24 cellular contexts compared by ENCODE assay signal in the genomic region with DNA sequence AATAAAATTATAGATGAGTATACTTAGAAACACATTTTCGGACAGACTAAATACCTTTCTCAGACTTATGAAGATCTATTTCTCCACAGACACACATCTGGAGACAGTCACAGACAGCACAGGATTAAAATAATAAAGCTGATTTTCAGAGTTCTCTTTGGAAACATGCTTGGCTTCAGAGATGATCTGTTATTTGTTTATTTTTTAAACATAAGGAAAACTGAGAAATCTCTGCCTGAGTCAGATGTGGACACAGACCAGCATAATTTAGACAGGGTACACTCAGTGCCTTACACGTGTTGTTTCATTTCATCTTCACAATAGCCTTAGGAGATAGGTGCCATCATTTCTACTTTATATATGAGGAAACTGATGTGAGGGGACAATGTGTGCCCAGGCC.
DNase-seq lines count a peak whose midpoint lies in the region; ATAC-seq and TF ChIP-seq lines count a peak whose summit lies in the region.
"Had no signal": no experiment of that assay in that cellular context is flagged by ENCODE, and none has a peak within 500 bp of the region (broad histone marks: within the 10 kb centered on the region; RNA-seq: fewer than 3 reads in every experiment).

No MANE protein-coding gene starts in this region.

- H3K27ac Mint-ChIP-seq in MCF 10A (ENCODE audit: low read depth, unreplicated experiment) (peak overlapping the region; percentile 31), Calu3 (ENCODE audit: unreplicated experiment) (no peak overlapping the region)
- H3K27ac Mint-ChIP-seq: CD8-positive, alpha-beta T cell; HFFc6 had no signal

- ATAC-seq in GM19397 (IDR thresholded peaks at IDR 0.05; ENCODE audit: unreplicated experiment), result no peak
- ATAC-seq: CD8-positive, alpha-beta T cell had no signal

- intact Hi-C loops in MCF 10A (cut with micrococcal nuclease), result no loop called here
- intact Hi-C loops in breast epithelium (cut with DNase I; ENCODE audit: low total_unique reads), result no loop called here
- intact Hi-C loops in PC-9 (cut with micrococcal nuclease; ENCODE audit: unreplicated experiment), result no loop called here
- intact Hi-C loops in lower leg skin (cut with DNase I; ENCODE audit: low total_unique reads), result no loop called here
- intact Hi-C loops in Calu3 (cut with micrococcal nuclease; ENCODE audit: unreplicated experiment), result no loop called here

- H3K79me2 ChIP-seq in PC-9 (ENCODE audit: low read depth), result no peaks in the 10 kb centered on the region

- H3K9me3 ChIP-seq in breast epithelium (no peaks in the 10 kb centered on the region), PC-9 (ENCODE audit: insufficient read depth, low read depth) (no peaks in the 10 kb centered on the region)

- H3K27me3 Mint-ChIP-seq in MCF 10A (ENCODE audit: insufficient read depth, unreplicated experiment), result peaks cover 13% of the 10 kb centered on the region
- H3K27me3 Mint-ChIP-seq in Calu3 (ENCODE audit: unreplicated experiment), result no peaks in the 10 kb centered on the region

- no peak overlapping the region for H2AFZ ChIP-seq in PC-9

- H3K9me2 ChIP-seq in PC-9 (ENCODE audit: insufficient read depth), result no peaks in the 10 kb centered on the region

- no peak for TF ChIP-seq POLR2A in breast epithelium (IDR thresholded peaks at IDR 0.05)
- no peak for TF ChIP-seq POLR2A in lower leg skin (IDR thresholded peaks at IDR 0.05)

- H3K4me2 ChIP-seq in PC-9, result no peak overlapping the region

- no peaks in the 10 kb centered on the region for H3K36me3 ChIP-seq in breast epithelium
- no peaks in the 10 kb centered on the region for H3K36me3 ChIP-seq in PC-9 (ENCODE audit: low read depth)

- POLR2A ChIA-PET in MCF 10A (lab: Yijun Ruan, JAX) (interaction anchor here (1.2 kb wide), 1 partner anchor 8 kb away, joined by 4 read pairs; no protein-coding TSS in a partner anchor), PC-9 (lab: Charles Lee; ENCODE audit: unreplicated experiment) (no interaction called here)

- DNase-seq in MCF 10A (ENCODE audit: unreplicated experiment) (no peak), breast epithelium (ENCODE audit: low spot score in 2 of 2) (no peak), amniotic epithelial cell (ENCODE audit: low read depth) (peak; percentile 50), fibroblast of mammary gland (ENCODE audit: low read depth) (peak; percentile 54), PC-9 (no peak), lower leg skin (ENCODE audit: low spot score in 2 of 2) (no peak), Calu3 (no peak)
- DNase-seq: AML-193; C1 segment of cervical spinal cord; CD8-positive, alpha-beta T cell; EL; H7; HFFc6; Kasumi-1; MM.1S; NCI-H1048; NCI-H1417 treated with DMSO at 0.1 percent for 48 hours; NCI-H187; NCI-H446; NCI-H526; OCI-M1; SHP77 had no signal

- H3K4me1 ChIP-seq in breast epithelium (no peaks in the 10 kb centered on the region), PC-9 (replicated peaks; ENCODE audit: insufficient read depth) (no peaks in the 10 kb centered on the region; the same call in 1 of the 2 replicates)

- H3F3A ChIP-seq in PC-9 (ENCODE audit: insufficient read depth, low read depth), result no peaks in the 10 kb centered on the region

- H3K36me3 Mint-ChIP-seq in MCF 10A (ENCODE audit: insufficient read depth, unreplicated experiment) (peaks cover 15% of the 10 kb centered on the region), Calu3 (ENCODE audit: insufficient read depth, unreplicated experiment) (peaks cover 14% of the 10 kb centered on the region)

- TF ChIP-seq CTCF in MCF 10A (IDR thresholded peaks at IDR 0.05; ENCODE audit: unreplicated experiment) (no peak), breast epithelium (IDR thresholded peaks at IDR 0.05) (no peak), fibroblast of mammary gland (conservative IDR thresholded peaks at IDR 0.05; ENCODE audit: control insufficient read depth, insufficient read depth, low read depth, low read length) (no peak), PC-9 (conservative IDR thresholded peaks at IDR 0.05) (no peak), lower leg skin (IDR thresholded peaks at IDR 0.05) (no peak), Calu3 (IDR thresholded peaks at IDR 0.05; ENCODE audit: unreplicated experiment) (no peak)

- H3K4me1 Mint-ChIP-seq in MCF 10A (ENCODE audit: insufficient read depth, unreplicated experiment), result no peaks in the 10 kb centered on the region
- H3K4me1 Mint-ChIP-seq in Calu3 (ENCODE audit: low read depth, unreplicated experiment), result peaks cover 13% of the 10 kb centered on the region

- peaks cover 0 to 15% of the 10 kb centered on the region in 2 donors for H3K27me3 ChIP-seq in breast epithelium
- H3K27me3 ChIP-seq in PC-9 (ENCODE audit: insufficient read depth, low read depth), result no peaks in the 10 kb centered on the region

- no peak overlapping the region for H3K4me3 Mint-ChIP-seq in MCF 10A (ENCODE audit: unreplicated experiment)
- no peak overlapping the region for H3K4me3 Mint-ChIP-seq in Calu3 (ENCODE audit: low read depth, unreplicated experiment)
- H3K4me3 Mint-ChIP-seq: CD8-positive, alpha-beta T cell; HFFc6 had no signal

- CTCF ChIA-PET in MCF 10A (lab: Yijun Ruan, JAX) (interaction anchor here (0.9 kb wide), 1 partner anchor 20 kb away, joined by 3 read pairs; no protein-coding TSS in a partner anchor), PC-9 (lab: Charles Lee) (no interaction called here), Calu3 (lab: Charles Lee) (no interaction called here)

- no peaks in the 10 kb centered on the region for H3K9me3 Mint-ChIP-seq in MCF 10A (ENCODE audit: unreplicated experiment)
- no peaks in the 10 kb centered on the region for H3K9me3 Mint-ChIP-seq in Calu3 (ENCODE audit: low read depth, unreplicated experiment)
- H3K9me3 Mint-ChIP-seq: CD8-positive, alpha-beta T cell; HFFc6 had no signal

- no peak overlapping the region for H3K27ac ChIP-seq in breast epithelium
- no peak overlapping the region for H3K27ac ChIP-seq in PC-9
- H3K27ac ChIP-seq: 22Rv1 had no signal

- BruUV-seq in MCF 10A (replicated peaks; lab: Mats Ljungman, UMichigan) (no TSS peak), PC-9 (replicated peaks; lab: Mats Ljungman, UMichigan) (no TSS peak), Calu3 (replicated peaks; lab: Mats Ljungman, UMichigan) (no TSS peak)

- H4K20me1 ChIP-seq in PC-9 (ENCODE audit: insufficient read depth), result no peaks in the 10 kb centered on the region

- H3K4me3 ChIP-seq in breast epithelium (no peak overlapping the region), fibroblast of mammary gland (ENCODE audit: control insufficient read depth, low read depth, low read length) (no peak overlapping the region), PC-9 (no peak overlapping the region), lower leg skin (ENCODE audit: low read depth, poor library complexity, severe bottlenecking) (no peak overlapping the region)

- WGBS in lower leg skin, 2 donors, result 59 to 78% methylated on average over 2 of the region's 2 CpGs

Comparison
In these comparisons a context has a peak if more than half of its experiments do, and no peak if none do; other contexts are left out.
1. DNase-seq: peak in amniotic epithelial cell (single experiment) and fibroblast of mammary gland (single experiment); none in MCF 10A (single experiment), breast epithelium (0 of 2), PC-9 (0 of 2), lower leg skin (0 of 2) and Calu3 (single experiment).